ENCODE assay signal across 19 cellular contexts in genomic region chr1:48680411-48681035, GRCh38.
DNase-seq lines count a peak whose midpoint lies in the region; ATAC-seq and TF ChIP-seq lines count a peak whose summit lies in the region.
"Had no signal": no experiment of that assay in that cellular context is flagged by ENCODE, and none has a peak within 500 bp of the region (broad histone marks: within the 10 kb centered on the region; RNA-seq: fewer than 3 reads in every experiment).

No MANE protein-coding gene starts in this region.

- no peaks in the 10 kb centered on the region for H3K27me3 ChIP-seq in ascending aorta
- H3K27me3 ChIP-seq in right lobe of liver = no peaks in the 10 kb centered on the region
- no peaks in the 10 kb centered on the region for H3K27me3 ChIP-seq in naive thymus-derived CD4-positive, alpha-beta T cell (ENCODE audit: control insufficient read depth in 2 of 2, insufficient read depth in 2 of 2, low read length in 2 of 2)
- H3K27me3 ChIP-seq in upper lobe of left lung = no peaks in the 10 kb centered on the region
- H3K27me3 ChIP-seq: SJSA1 had no signal

- POLR2A ChIA-PET in HEK293T (lab: Yijun Ruan, JAX) = interaction anchor here (1.2 kb wide), 1 partner anchor 12 kb away, joined by 3 read pairs; no protein-coding TSS in a partner anchor
- POLR2A ChIA-PET in naive thymus-derived CD4-positive, alpha-beta T cell (lab: Charles Lee) = no interaction called here

- peaks cover 0 to 12% (median under 1%) of the 10 kb centered on the region in 5 donors for H3K27me3 Mint-ChIP-seq in naive thymus-derived CD4-positive, alpha-beta T cell

- H3K27ac ChIP-seq in ascending aorta (peak overlapping the region; percentile 82 to 86), right lobe of liver (peak overlapping the region; percentile 12 to 82 (median 58)), upper lobe of left lung (no peak overlapping the region)
- no peak overlapping the region for H3K27ac ChIP-seq in naive thymus-derived CD4-positive, alpha-beta T cell (ENCODE audit: low read depth, low read length)
- H3K27ac ChIP-seq: lower lobe of right lung, SJSA1 had no signal

- no peaks in the 10 kb centered on the region for H3K36me3 Mint-ChIP-seq in naive thymus-derived CD4-positive, alpha-beta T cell
- H3K36me3 Mint-ChIP-seq: activated naive CD8-positive, alpha-beta T cell treated with anti-CD3 and anti-CD28 coated beads, Interleukin-2, amount 10 ng/mL, durations not matched to agents 7 days and 5 days; naive thymus-derived CD8-positive, alpha-beta T cell had no signal

- ATAC-seq in right lobe of liver (peak; percentile 38 to 54 (median 46)), upper lobe of left lung (ENCODE audit: low FRiP score in 2 of 2) (no peak)
- ATAC-seq in naive thymus-derived CD4-positive, alpha-beta T cell = no peak
- ATAC-seq: lower lobe of right lung; naive thymus-derived CD8-positive, alpha-beta T cell had no signal

- peaks cover 0 to 6% (median 0%) of the 10 kb centered on the region in 7 donors for H3K4me1 Mint-ChIP-seq in naive thymus-derived CD4-positive, alpha-beta T cell

- H3K9me3 Mint-ChIP-seq in naive thymus-derived CD4-positive, alpha-beta T cell = no peaks in the 10 kb centered on the region
- H3K9me3 Mint-ChIP-seq: activated naive CD8-positive, alpha-beta T cell treated with anti-CD3 and anti-CD28 coated beads, Interleukin-2, amount 10 ng/mL, durations not matched to agents 7 days and 5 days; activated T-cell treated with anti-CD3 and anti-CD28 coated beads, Interleukin-2, amount 50 U/mL, for 24 hours; naive thymus-derived CD8-positive, alpha-beta T cell had no signal

- intact Hi-C loops in ascending aorta (cut with DNase I) = loop anchor here (5.0 kb wide), 1 partner anchor 208 kb away; the partner anchor contains the start of gene SPATA6
- intact Hi-C loops in right lobe of liver (cut with DNase I) = no loop called here
- intact Hi-C loops in naive thymus-derived CD4-positive, alpha-beta T cell (cut with micrococcal nuclease) = no loop called here

- H3K36me3 ChIP-seq in ascending aorta (no peaks in the 10 kb centered on the region), right lobe of liver (no peaks in the 10 kb centered on the region), upper lobe of left lung (no peaks in the 10 kb centered on the region)
- no peaks in the 10 kb centered on the region for H3K36me3 ChIP-seq in naive thymus-derived CD4-positive, alpha-beta T cell (ENCODE audit: control insufficient read depth in 2 of 3, insufficient read depth in 3 of 3, low read length in 3 of 3)
- H3K36me3 ChIP-seq: lower lobe of right lung, SJSA1 had no signal

- no peak overlapping the region for H3K27ac Mint-ChIP-seq in naive thymus-derived CD4-positive, alpha-beta T cell
- H3K27ac Mint-ChIP-seq: activated naive CD8-positive, alpha-beta T cell treated with anti-CD3 and anti-CD28 coated beads, Interleukin-2, amount 10 ng/mL, durations not matched to agents 7 days and 5 days; activated T-cell treated with anti-CD3 and anti-CD28 coated beads, Interleukin-2, amount 50 U/mL, for 24 hours had no signal

- WGBS in right lobe of liver (ENCODE audit: insufficient coverage, low coverage, low lambda C conversion rate, missing lambda C conversion rate) = 20% methylated on average over 10 of the region's 10 CpGs
- 68 to 70% methylated on average over 10 of the region's 10 CpGs for WGBS in upper lobe of left lung, 2 donors

- TF ChIP-seq CTCF in ascending aorta (IDR thresholded peaks at IDR 0.05) = peak in 1 of 3 experiments; percentile 5
- peak in 3 of 4 donors; percentile 9 to 12 (median 12) for TF ChIP-seq CTCF in right lobe of liver (IDR thresholded peaks at IDR 0.05)
- TF ChIP-seq CTCF in upper lobe of left lung (IDR thresholded peaks at IDR 0.05) = no peak

- H3K4me1 ChIP-seq in ascending aorta = peaks cover 9 to 48% of the 10 kb centered on the region in 2 donors
- H3K4me1 ChIP-seq in right lobe of liver = peaks cover 0 to 42% (median 22%) of the 10 kb centered on the region in 4 donors
- H3K4me1 ChIP-seq in naive thymus-derived CD4-positive, alpha-beta T cell (ENCODE audit: control insufficient read depth in 2 of 2, insufficient read depth in 2 of 2, low read length in 2 of 2) = no peaks in the 10 kb centered on the region
- H3K4me1 ChIP-seq in upper lobe of left lung = peaks cover 0 to 8% (median 0%) of the 10 kb centered on the region in 4 donors
- H3K4me1 ChIP-seq: lower lobe of right lung, SJSA1 had no signal

- no peak overlapping the region for H3K4me3 Mint-ChIP-seq in naive thymus-derived CD4-positive, alpha-beta T cell
- H3K4me3 Mint-ChIP-seq: activated naive CD8-positive, alpha-beta T cell treated with anti-CD3 and anti-CD28 coated beads, Interleukin-2, amount 10 ng/mL, durations not matched to agents 7 days and 5 days; activated T-cell treated with anti-CD3 and anti-CD28 coated beads, Interleukin-2, amount 50 U/mL, for 24 hours; naive thymus-derived CD8-positive, alpha-beta T cell had no signal

- CTCF ChIA-PET in HEK293T (lab: Yijun Ruan, JAX) = interaction anchor here (1.0 to 1.1 kb wide), 2 partner anchors 108 to 137 kb away, joined by 3 to 5 read pairs; no protein-coding TSS in a partner anchor
- CTCF ChIA-PET in naive thymus-derived CD4-positive, alpha-beta T cell (lab: Charles Lee) = interaction anchor here (0.6 kb wide), 1 partner anchor 14 kb away, joined by 3 read pairs; no protein-coding TSS in a partner anchor

- peak; percentile 26 for DNase-seq in Daoy (ENCODE audit: low read depth)
- DNase-seq in HEK293T (ENCODE audit: extremely low spot score) = no peak
- no peak for DNase-seq in ascending aorta (ENCODE audit: low spot score in 2 of 2)
- peak in 2 of 3 donors; percentile 31 to 76 for DNase-seq in right lobe of liver
- DNase-seq in activated gamma-delta T cell treated with Interleukin-2 at 50 U/mL for 16 hours = no peak
- no peak for DNase-seq in naive thymus-derived CD4-positive, alpha-beta T cell
- DNase-seq in activated CD4-positive, alpha-beta T cell treated with anti-CD3 and anti-CD28 coated beads, Interleukin-2, amount 50 U/mL, for 4 hours = no peak
- no peak for DNase-seq in upper lobe of left lung
- DNase-seq: activated CD4-positive, alpha-beta T cell treated with anti-CD3 and anti-CD28 coated beads, Interleukin-2, amount 50 U/mL, for 48 hours; activated naive CD8-positive, alpha-beta T cell treated with anti-CD3 and anti-CD28 coated beads, Interleukin-2, amount 10 ng/mL, durations not matched to agents 7 days and 5 days; activated T-cell treated with anti-CD3 and anti-CD28 coated beads, Interleukin-2, amount 50 U/mL, for 24 hours; AML-193; cerebellar nuclear complex; GOT3; lower lobe of right lung; naive thymus-derived CD8-positive, alpha-beta T cell; NCI-H2171; stimulated activated CD4-positive, alpha-beta T cell treated with anti-CD3 and anti-CD28 coated beads, Interleukin-15, amount 100 ng/mL, for 24 hours had no signal

- H3K4me3 ChIP-seq in ascending aorta (no peak overlapping the region), right lobe of liver (peak overlapping the region in 1 of 3 donors; percentile 15), upper lobe of left lung (no peak overlapping the region)
- H3K4me3 ChIP-seq in naive thymus-derived CD4-positive, alpha-beta T cell (ENCODE audit: low read length) = no peak overlapping the region
- H3K4me3 ChIP-seq: lower lobe of right lung, SJSA1 had no signal

- H3K9me3 ChIP-seq in ascending aorta (no peaks in the 10 kb centered on the region), right lobe of liver (no peaks in the 10 kb centered on the region), upper lobe of left lung (no peaks in the 10 kb centered on the region)
- no peaks in the 10 kb centered on the region for H3K9me3 ChIP-seq in naive thymus-derived CD4-positive, alpha-beta T cell (ENCODE audit: control insufficient read depth in 2 of 3, low read length in 3 of 3)
- H3K9me3 ChIP-seq: lower lobe of right lung, SJSA1 had no signal

- TF ChIP-seq EP300 in upper lobe of left lung (IDR thresholded peaks at IDR 0.05) = no peak

- TF ChIP-seq POLR2A in right lobe of liver (IDR thresholded peaks at IDR 0.05) (no peak), upper lobe of left lung (IDR thresholded peaks at IDR 0.05) (no peak)

TF ChIP-seq in HEK293T, 16 proteins besides CTCF, POLR2A, EP300 and RAD21:
- no peak for TF ChIP-seq ELF4 (IDR thresholded peaks at IDR 0.05)
- 0 out of 2 replicates have a peak, but pooled peaks have one; percentile 21 for TF ChIP-seq L3MBTL2 (conservative IDR thresholded peaks at IDR 0.05)

Comparison
In these comparisons a context has a peak if more than half of its experiments do, and no peak if none do; other contexts are left out.
1. DNase-seq: peak in Daoy (single experiment) and right lobe of liver (2 of 3); none in HEK293T (single experiment), ascending aorta (0 of 2), activated gamma-delta T cell treated with Interleukin-2 at 50 U/mL for 16 hours (single experiment), naive thymus-derived CD4-positive, alpha-beta T cell (0 of 9), activated CD4-positive, alpha-beta T cell treated with anti-CD3 and anti-CD28 coated beads, Interleukin-2, amount 50 U/mL, for 4 hours (0 of 2) and upper lobe of left lung (0 of 2).
2. H3K27ac ChIP-seq: peak in ascending aorta (2 of 2) and right lobe of liver (3 of 3); none in naive thymus-derived CD4-positive, alpha-beta T cell (single experiment) and upper lobe of left lung (0 of 4).
3. CTCF ChIP-seq: peak in right lobe of liver (3 of 4); none in upper lobe of left lung (0 of 6).
4. ATAC-seq: peak in right lobe of liver (4 of 4); none in naive thymus-derived CD4-positive, alpha-beta T cell (single experiment) and upper lobe of left lung (0 of 2).